ENCODE assay signal across 9 cellular contexts in genomic region chr2:10909050-10909995, GRCh38. TPM values are rescaled to one million over a fixed set of nuclear protein-coding genes. Genes with fewer than 3 reads are reported as not detected.
A peak's percentile ranks its signal among the peaks of the same experiment; 100 is the strongest.
DNase-seq lines count a peak whose midpoint lies in the region; ATAC-seq and TF ChIP-seq lines count a peak whose summit lies in the region.
"Had no signal": no experiment of that assay in that cellular context is flagged by ENCODE, and none has a peak within 500 bp of the region (broad histone marks: within the 10 kb centered on the region; RNA-seq: fewer than 3 reads in every experiment).

No MANE protein-coding gene starts in this region.

- peaks cover 0 to 35% (median 6%) of the 10 kb centered on the region in 45 donors for H3K27me3 ChIP-seq in dorsolateral prefrontal cortex
- H3K27me3 ChIP-seq: SJCRH30 had no signal

- TF ChIP-seq CTCF in dorsolateral prefrontal cortex (IDR thresholded peaks at IDR 0.05 in 54 of 56, conservative IDR thresholded peaks at IDR 0.05 in 2 of 56; ENCODE audit: low read depth in 1 of 56, partially characterized antibody in 56 of 56), result peak in 50 of 56 donors; percentile 10 to 62 (median 41)

- intact Hi-C loops in activated naive CD4-positive, alpha-beta T cell treated with anti-CD3 and anti-CD28 coated beads for 36 hours (cut with micrococcal nuclease), result no loop called here
- intact Hi-C loops in dorsolateral prefrontal cortex (cut with DNase I), result no loop called here

- in situ Hi-C loops in G401 (cut with HindIII; ENCODE audit: low sequenced_read_pairs), result no loop called here

- peaks cover 9% of the 10 kb centered on the region for H3K4me1 Mint-ChIP-seq in activated naive CD4-positive, alpha-beta T cell treated with anti-CD3 and anti-CD28 coated beads for 36 hours (ENCODE audit: low read depth)

- no peak for ATAC-seq in GM21423 (IDR thresholded peaks at IDR 0.05; ENCODE audit: unreplicated experiment)
- no peak for ATAC-seq in HG02759 (IDR thresholded peaks at IDR 0.05; ENCODE audit: unreplicated experiment)

- H3K27me3 Mint-ChIP-seq in activated naive CD4-positive, alpha-beta T cell treated with anti-CD3 and anti-CD28 coated beads for 36 hours (ENCODE audit: low read depth), result peaks cover 23% of the 10 kb centered on the region

- H3K36me3 Mint-ChIP-seq in activated naive CD4-positive, alpha-beta T cell treated with anti-CD3 and anti-CD28 coated beads for 36 hours (ENCODE audit: low read depth), result peaks cover 2% of the 10 kb centered on the region

- no peaks in the 10 kb centered on the region for H3K9me3 Mint-ChIP-seq in activated naive CD4-positive, alpha-beta T cell treated with anti-CD3 and anti-CD28 coated beads for 36 hours

- CTCF ChIA-PET in activated naive CD4-positive, alpha-beta T cell treated with anti-CD3 and anti-CD28 coated beads for 36 hours (lab: Charles Lee), result interaction anchor here (0.8 to 1.6 kb wide), 4 partner anchors 12 to 214 kb away, joined by 3 to 4 read pairs (median 4); no protein-coding TSS in a partner anchor

- DNase-seq in activated naive CD4-positive, alpha-beta T cell treated with anti-CD3 and anti-CD28 coated beads for 36 hours, result peak; percentile 46
- DNase-seq in activated naive CD4-positive, alpha-beta T cell (lab: John Stamatoyannopoulos, UW), result no peak
- DNase-seq in NCI-H1694 treated with DMSO at 0.1 percent for 48 hours (lab: John Stamatoyannopoulos, UW) (peak; percentile 94), dorsolateral prefrontal cortex (no peak), G401 (ENCODE audit: low spot score) (no peak)
- DNase-seq in stimulated activated CD4-positive, alpha-beta T cell treated with anti-CD3 and anti-CD28 coated beads, Interleukin-4, amount 100 ng/mL, for 1 hour, result peak; percentile 9

- no peak overlapping the region for H3K27ac Mint-ChIP-seq in activated naive CD4-positive, alpha-beta T cell treated with anti-CD3 and anti-CD28 coated beads for 36 hours

- H3K4me3 Mint-ChIP-seq in activated naive CD4-positive, alpha-beta T cell treated with anti-CD3 and anti-CD28 coated beads for 36 hours, result no peak overlapping the region

- H3K4me3 ChIP-seq in dorsolateral prefrontal cortex, result no peak overlapping the region
- H3K4me3 ChIP-seq: SJCRH30 had no signal

- H3K27ac ChIP-seq in dorsolateral prefrontal cortex, result no peak overlapping the region
- H3K27ac ChIP-seq: SJCRH30 had no signal

RNA-seq across cellular contexts. Expression of gene KCNF1, which starts 2.4 kb away (rescaled TPM):
- total RNA-seq in activated naive CD4-positive, alpha-beta T cell treated with anti-CD3 and anti-CD28 coated beads for 36 hours, result not detected
- 10 to 100 TPM; 16.9 to 84.7 (median 42.5) TPM for total RNA-seq in dorsolateral prefrontal cortex
- total RNA-seq in G401 (2014; rRNA removed; shearing (Covaris generic)), result 1.5 and 1.9 TPM in 2 replicates

Comparison
In these comparisons a context has a peak if more than half of its experiments do, and no peak if none do; other contexts are left out.
1. DNase-seq: peak in activated naive CD4-positive, alpha-beta T cell treated with anti-CD3 and anti-CD28 coated beads for 36 hours (single experiment), NCI-H1694 treated with DMSO at 0.1 percent for 48 hours (single experiment) and stimulated activated CD4-positive, alpha-beta T cell treated with anti-CD3 and anti-CD28 coated beads, Interleukin-4, amount 100 ng/mL, for 1 hour (single experiment); none in activated naive CD4-positive, alpha-beta T cell (0 of 4), dorsolateral prefrontal cortex (0 of 10) and G401 (single experiment).